Comparison of ENCODE assay signal across 17 cellular contexts in the genomic region with DNA sequence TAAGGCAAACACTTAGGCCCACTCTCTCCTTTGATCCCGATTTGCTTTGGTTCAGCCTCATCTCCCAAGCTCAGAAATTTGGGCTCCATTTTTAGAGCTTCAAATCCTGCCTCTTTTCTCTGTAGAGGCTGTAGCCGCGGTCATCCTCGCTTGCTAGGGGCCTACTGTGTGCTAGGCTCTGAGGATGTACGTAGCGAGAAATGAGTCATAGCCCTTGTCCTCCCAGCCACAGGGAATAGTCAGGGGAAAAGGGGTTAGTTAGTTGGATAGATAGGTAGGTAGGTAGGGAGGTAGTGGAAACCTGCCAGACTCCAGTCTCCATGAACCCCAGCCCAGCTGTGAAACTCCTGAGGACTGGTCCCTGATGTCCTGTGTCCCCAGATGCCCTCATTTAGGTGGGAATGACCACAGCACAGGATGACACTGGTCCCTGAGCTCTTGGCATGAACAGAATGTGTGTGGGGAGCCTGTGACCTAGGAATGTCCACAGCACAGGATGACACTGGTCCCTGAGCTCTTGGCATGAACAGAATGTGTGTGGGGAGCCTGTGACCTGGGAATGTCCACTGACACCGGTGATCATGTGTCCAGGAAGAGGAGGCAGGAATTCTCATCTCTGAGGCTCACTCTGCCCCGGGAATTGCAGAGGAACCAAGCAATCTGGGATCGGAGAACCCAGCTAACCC. TPM values are rescaled to one million over a fixed set of nuclear protein-coding genes. Genes with fewer than 3 reads are reported as not detected.
DNase-seq lines count a peak whose midpoint lies in the region; ATAC-seq, FAIRE-seq and TF ChIP-seq lines count a peak whose summit lies in the region.
"Had no signal": no experiment of that assay in that cellular context is flagged by ENCODE, and none has a peak within 500 bp of the region (broad histone marks: within the 10 kb centered on the region; RNA-seq: fewer than 3 reads in every experiment).

No MANE protein-coding gene starts in this region.

- H3K9me3 Mint-ChIP-seq in activated B cell treated with CpG ODN at 0.5 μM for 24 hours, result no peaks in the 10 kb centered on the region

- intact Hi-C loops in activated B cell treated with CpG ODN at 0.5 μM for 24 hours (cut with micrococcal nuclease), result no loop called here

- H3K36me3 ChIP-seq in osteoblast (ENCODE audit: insufficient read depth, low read length) (no peaks in the 10 kb centered on the region), WERI-Rb-1 (no peaks in the 10 kb centered on the region)
- H3K36me3 ChIP-seq: HAP-1 had no signal

- no peaks in the 10 kb centered on the region for H3K27me3 ChIP-seq in osteoblast (ENCODE audit: insufficient read depth, low read length)
- no peaks in the 10 kb centered on the region for H3K27me3 ChIP-seq in WERI-Rb-1 (ENCODE audit: insufficient read depth, low read depth, severe bottlenecking)

- H4K20me1 ChIP-seq in osteoblast (ENCODE audit: insufficient read depth, low read length), result no peaks in the 10 kb centered on the region

- H3K4me3 Mint-ChIP-seq in activated B cell treated with CpG ODN at 0.5 μM for 24 hours, result no peak overlapping the region

- DNase-seq in GM18507 (ENCODE audit: extremely low spot score, insufficient read length, low read depth) (no peak), activated B cell treated with CpG ODN at 0.5 μM for 24 hours (no peak), lung microvascular endothelial cell (ENCODE audit: low read depth in 2 of 2) (peak; percentile 40 to 45), osteoblast (ENCODE audit: insufficient read length, low spot score, missing footprints) (peak; percentile 37), NCI-H146 treated with DMSO at 0.1 percent for 48 hours (lab: John Stamatoyannopoulos, UW; ENCODE audit: unreplicated experiment) (no peak), NCI-H524 (lab: John Stamatoyannopoulos, UW) (no peak), NK-92 (lab: John Stamatoyannopoulos, UW; ENCODE audit: unreplicated experiment) (no peak), WERI-Rb-1 (no peak)
- DNase-seq: DMS 273 treated with DMSO at 0.1 percent for 48 hours, MV-4-11, NCI-H1417 treated with DMSO at 0.1 percent for 48 hours, NCI-H2081 treated with DMSO at 0.1 percent for 48 hours, NCI-H524 treated with DMSO at 0.1 percent for 48 hours, SHP77, SK-N-SH had no signal

- no peaks in the 10 kb centered on the region for H3K79me2 ChIP-seq in osteoblast (ENCODE audit: insufficient read depth, low read length)

- no peak overlapping the region for H3K27ac ChIP-seq in osteoblast (ENCODE audit: low read depth, low read length)
- no peak overlapping the region for H3K27ac ChIP-seq in WERI-Rb-1
- H3K27ac ChIP-seq: C4-2B had no signal

- H3K27me3 Mint-ChIP-seq in activated B cell treated with CpG ODN at 0.5 μM for 24 hours, result no peaks in the 10 kb centered on the region

- peak; percentile 86 for FAIRE-seq in GM18507 (lab: Jason Lieb, UNC)

- TF ChIP-seq CTCF in activated B cell treated with CpG ODN at 0.5 μM for 24 hours (IDR thresholded peaks at IDR 0.05) (no peak), osteoblast (IDR thresholded peaks at IDR 0.05; ENCODE audit: extremely low read depth, low read depth, low read length) (no peak), WERI-Rb-1 (IDR thresholded peaks at IDR 0.05; ENCODE audit: low read depth, low read length) (no peak)

- no peak for ATAC-seq in activated B cell treated with CpG ODN at 0.5 μM for 24 hours (ENCODE audit: low read depth)

- H3K36me3 Mint-ChIP-seq in activated B cell treated with CpG ODN at 0.5 μM for 24 hours (ENCODE audit: low read depth), result no peaks in the 10 kb centered on the region

- no peak overlapping the region for H3K4me2 ChIP-seq in osteoblast (ENCODE audit: insufficient read depth, low read length)
- H3K4me2 ChIP-seq: SK-N-SH had no signal

- no peak overlapping the region for H2AFZ ChIP-seq in osteoblast (ENCODE audit: low read length)

- H3K9me3 ChIP-seq in osteoblast (ENCODE audit: low read depth, low read length), result no peaks in the 10 kb centered on the region
- H3K9me3 ChIP-seq in WERI-Rb-1 (ENCODE audit: severe bottlenecking), result no peaks in the 10 kb centered on the region
- H3K9me3 ChIP-seq: HAP-1, SK-N-SH had no signal

- H3K4me1 ChIP-seq in osteoblast (ENCODE audit: insufficient read depth, low read length), result peaks cover 8% of the 10 kb centered on the region
- H3K4me1 ChIP-seq: HAP-1 had no signal

- H3K4me3 ChIP-seq in osteoblast (ENCODE audit: insufficient read depth, low read length) (no peak overlapping the region), WERI-Rb-1 (ENCODE audit: low read depth, low read length) (no peak overlapping the region)
- H3K4me3 ChIP-seq: HAP-1 had no signal

- CTCF ChIA-PET in activated B cell treated with CpG ODN at 0.5 μM for 24 hours (lab: Charles Lee), result interaction anchor here (0.9 to 1.2 kb wide), 3 partner anchors 8 to 71 kb away, joined by 3 to 4 read pairs (median 3); no protein-coding TSS in a partner anchor

- POLR2A ChIA-PET in activated B cell treated with CpG ODN at 0.5 μM for 24 hours (lab: Charles Lee), result interaction anchor here (0.6 to 2.5 kb wide), 5 partner anchors 8 to 1018 kb away, joined by 3 to 6 read pairs (median 6); no protein-coding TSS in a partner anchor

- peak overlapping the region; percentile 37 for H3K27ac Mint-ChIP-seq in activated B cell treated with CpG ODN at 0.5 μM for 24 hours

- H3K4me1 Mint-ChIP-seq in activated B cell treated with CpG ODN at 0.5 μM for 24 hours, result peaks cover 53% of the 10 kb centered on the region

RNA-seq across cellular contexts. Expression of a gene that starts 21.4 kb away (rescaled TPM):
- total RNA-seq in activated B cell treated with CpG ODN at 0.5 μM for 24 hours (13.3 TPM in 2 replicates), lung microvascular endothelial cell (50.3 and 60.7 TPM in 2 replicates), osteoblast (411 and 475 TPM in 2 replicates)

RNA-seq across cellular contexts. Expression of a gene that starts 40.4 kb away (rescaled TPM):
- total RNA-seq in activated B cell treated with CpG ODN at 0.5 μM for 24 hours (176 and 178 TPM in 2 replicates), lung microvascular endothelial cell (15.3 and 31.8 TPM in 2 replicates), osteoblast (12.7 and 13.6 TPM in 2 replicates)

RNA-seq across cellular contexts. Expression of a gene that starts 59.8 kb away (rescaled TPM):
- total RNA-seq in activated B cell treated with CpG ODN at 0.5 μM for 24 hours (32.2 and 40.8 TPM in 2 replicates), lung microvascular endothelial cell (18.1 and 27.2 TPM in 2 replicates), osteoblast (118 and 131 TPM in 2 replicates)

Comparison
In these comparisons a context has a peak if more than half of its experiments do, and no peak if none do; other contexts are left out.
1. DNase-seq: peak in lung microvascular endothelial cell (2 of 2) and osteoblast (single experiment); none in GM18507 (single experiment), activated B cell treated with CpG ODN at 0.5 μM for 24 hours (single experiment), NCI-H146 treated with DMSO at 0.1 percent for 48 hours (single experiment), NCI-H524 (0 of 2), NK-92 (single experiment) and WERI-Rb-1 (single experiment).